Comparison of ENCODE assay signal across 11 cellular contexts in the genomic region with DNA sequence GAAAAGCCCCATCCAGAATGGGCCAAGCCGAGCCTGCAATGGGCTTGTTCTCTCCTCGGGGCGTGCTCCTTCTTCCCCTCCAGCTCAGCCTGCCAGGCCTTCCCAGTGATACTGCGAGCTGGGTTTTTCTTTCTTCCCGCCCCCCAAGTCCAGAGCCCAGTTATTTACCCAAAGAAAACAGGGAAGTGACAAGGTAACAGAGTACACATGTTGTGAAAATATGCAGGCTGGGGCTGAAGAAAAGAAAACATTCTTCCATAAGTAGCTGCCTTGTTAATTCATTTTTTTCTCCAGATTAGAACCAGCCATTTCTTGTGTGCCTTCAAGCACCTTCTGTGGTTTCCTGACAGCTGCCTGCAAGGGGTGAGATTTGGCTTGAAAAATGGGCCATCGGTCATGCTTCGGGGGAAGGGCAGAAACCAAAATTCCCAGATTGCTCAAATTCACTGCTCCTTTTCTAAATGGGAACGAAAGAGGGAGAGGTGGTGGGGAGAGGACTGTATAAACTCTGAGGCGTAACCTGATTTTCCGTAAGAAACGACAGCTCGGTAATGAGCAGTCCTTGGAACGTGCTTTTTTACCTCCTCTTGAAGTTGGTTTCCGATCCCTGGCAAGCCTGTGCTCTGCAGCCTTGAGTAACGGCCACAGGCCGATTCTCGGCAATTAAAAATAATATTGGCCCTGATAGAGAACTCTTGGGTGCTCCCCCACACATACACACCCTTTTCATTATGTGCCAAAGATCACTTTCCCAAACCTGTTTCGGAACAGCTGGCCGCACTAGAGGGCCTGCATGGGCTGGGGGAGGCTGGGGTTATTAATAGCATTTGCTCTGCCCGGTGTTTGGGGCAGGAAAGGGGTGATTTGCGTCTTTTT.
DNase-seq lines count a peak whose midpoint lies in the region; ATAC-seq and TF ChIP-seq lines count a peak whose summit lies in the region.
"Had no signal": no experiment of that assay in that cellular context is flagged by ENCODE, and none has a peak within 500 bp of the region (broad histone marks: within the 10 kb centered on the region; RNA-seq: fewer than 3 reads in every experiment).

No MANE protein-coding gene starts in this region.

- H3K27ac Mint-ChIP-seq in neural progenitor cell, result peak overlapping the region; percentile 96

- H3K27me3 ChIP-seq in foreskin keratinocyte, result no peaks in the 10 kb centered on the region
- H3K27me3 ChIP-seq in neural progenitor cell, result no peaks in the 10 kb centered on the region

- peak overlapping the region; percentile 11 for H3K4me2 ChIP-seq in neural progenitor cell

- intact Hi-C loops in Right ventricle myocardium inferior (cut with DNase I), result no loop called here
- intact Hi-C loops in cardiac septum (cut with DNase I), result loop anchor here (5.0 kb wide), 1 partner anchor 119 kb away; no protein-coding TSS in a partner anchor

- H3K36me3 Mint-ChIP-seq in neural progenitor cell, result peaks cover 15% of the 10 kb centered on the region

- peak; percentile 69 for ATAC-seq in Right ventricle myocardium inferior
- no peak for ATAC-seq in foreskin keratinocyte
- ATAC-seq in HG02610 (IDR thresholded peaks at IDR 0.05; ENCODE audit: unreplicated experiment), result no peak

- H3K27ac ChIP-seq in foreskin keratinocyte, result peak overlapping the region; percentile 29
- H3K27ac ChIP-seq in neural progenitor cell, result peak overlapping the region; percentile 40

- H3K4me1 Mint-ChIP-seq in neural progenitor cell, result peaks cover 70% of the 10 kb centered on the region

- peaks cover 12% of the 10 kb centered on the region for H3K27me3 Mint-ChIP-seq in neural progenitor cell (ENCODE audit: insufficient read depth, low read depth)

- no peaks in the 10 kb centered on the region for H4K20me1 ChIP-seq in neural progenitor cell (ENCODE audit: low read depth)

- H3K4me3 ChIP-seq in neural progenitor cell, result no peak overlapping the region

- H3K79me2 ChIP-seq in neural progenitor cell (ENCODE audit: low read depth), result no peaks in the 10 kb centered on the region

- no peak for DNase-seq in Right ventricle myocardium inferior (ENCODE audit: missing footprints)
- DNase-seq in cardiac septum (ENCODE audit: low spot score), result no peak
- DNase-seq in foreskin keratinocyte, result peak in 1 of 2 donors; percentile 35
- DNase-seq in neural progenitor cell (ENCODE audit: low spot score), result no peak
- DNase-seq in activated CD4-positive, alpha-beta T cell treated with anti-CD3 and anti-CD28 coated beads for 4 hours, result no peak
- DNase-seq in iPS-NIHi7 (ENCODE audit: extremely low spot score), result no peak
- DNase-seq in NCI-H2196 (lab: John Stamatoyannopoulos, UW; ENCODE audit: unreplicated experiment), result no peak
- DNase-seq: 8988T; activated naive CD4-positive, alpha-beta T cell treated with Interleukin-2 at 50 U/mL for 16 hours; SHP77 had no signal

- no peaks in the 10 kb centered on the region for H3K9me3 ChIP-seq in neural progenitor cell (ENCODE audit: low read depth)

- H3K9ac ChIP-seq in neural progenitor cell, result no peak overlapping the region

- no peak overlapping the region for H3K4me3 Mint-ChIP-seq in neural progenitor cell

- no peaks in the 10 kb centered on the region for H3K36me3 ChIP-seq in neural progenitor cell

- no peak overlapping the region for H2AFZ ChIP-seq in neural progenitor cell (replicated peaks)

- peaks cover 5% of the 10 kb centered on the region for H3F3A ChIP-seq in neural progenitor cell (ENCODE audit: low read depth)

- peaks cover 8% of the 10 kb centered on the region for H3K4me1 ChIP-seq in foreskin keratinocyte
- H3K4me1 ChIP-seq in neural progenitor cell, result peaks cover 32% of the 10 kb centered on the region

- peaks cover 7% of the 10 kb centered on the region for H3K9me3 Mint-ChIP-seq in neural progenitor cell

- TF ChIP-seq CTCF in foreskin keratinocyte (conservative IDR thresholded peaks at IDR 0.05) (no peak), neural progenitor cell (IDR thresholded peaks at IDR 0.05) (no peak)
